In the genomic region with DNA sequence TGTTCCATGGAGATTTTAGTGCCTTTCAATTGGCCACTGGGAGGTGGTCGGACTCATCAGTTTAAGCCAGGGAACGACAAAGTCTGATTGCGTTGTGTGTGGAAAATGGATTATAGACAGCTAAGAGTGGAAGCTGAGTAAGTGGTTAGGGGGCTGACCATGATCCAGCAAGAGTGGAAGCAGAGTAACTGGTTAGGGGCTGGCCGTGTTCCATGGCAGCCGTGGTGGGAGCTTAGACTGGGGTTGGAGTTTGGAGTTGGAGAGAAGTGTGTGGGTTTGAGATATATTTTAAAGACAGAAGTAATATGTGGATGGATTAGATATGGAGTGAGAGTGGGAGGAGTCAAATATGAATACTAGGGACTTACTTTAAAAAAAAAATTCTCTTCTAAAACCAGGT, we compare ENCODE assay signal across 17 cellular contexts. TPM values are rescaled to one million over a fixed set of nuclear protein-coding genes. Genes with fewer than 3 reads are reported as not detected.
A peak's percentile ranks its signal among the peaks of the same experiment; 100 is the strongest.
DNase-seq lines count a peak whose midpoint lies in the region; ATAC-seq and TF ChIP-seq lines count a peak whose summit lies in the region.
"Had no signal": no experiment of that assay in that cellular context is flagged by ENCODE, and none has a peak within 500 bp of the region (broad histone marks: within the 10 kb centered on the region; RNA-seq: fewer than 3 reads in every experiment).

No MANE protein-coding gene starts in this region.

- H3K4me3 ChIP-seq in mucosa of descending colon: no peak overlapping the region

- no peaks in the 10 kb centered on the region for H3K9me3 Mint-ChIP-seq in activated CD8-positive, alpha-beta T cell treated with anti-CD3 and anti-CD28 coated beads for 36 hours
- no peaks in the 10 kb centered on the region for H3K9me3 Mint-ChIP-seq in activated CD8-positive, alpha-beta T cell treated with anti-CD3 and anti-CD28 coated beads, Interleukin-2, amount 10 ng/mL, durations not matched to agents 7 days and 5 days (ENCODE audit: insufficient read depth)
- no peaks in the 10 kb centered on the region for H3K9me3 Mint-ChIP-seq in CD4-positive, alpha-beta T cell
- H3K9me3 Mint-ChIP-seq in activated T-helper 1 cell treated with anti-CD3 and anti-CD28 coated beads, Interleukin-12 subunit alpha, Interleukin-12 subunit beta, Interleukin-2, Interleukin-4 antibody, amounts not matched to agents 30 ng/mL and 10 ng/mL and 1 ng/mL, durations not matched to agents 14 hours and 24 hours and 36 hours: no peaks in the 10 kb centered on the region
- no peaks in the 10 kb centered on the region for H3K9me3 Mint-ChIP-seq in mesothelial cell of epicardium

- peaks cover 58% of the 10 kb centered on the region for H3K36me3 Mint-ChIP-seq in activated CD8-positive, alpha-beta T cell treated with anti-CD3 and anti-CD28 coated beads for 36 hours (ENCODE audit: low read depth)
- peaks cover 55% of the 10 kb centered on the region for H3K36me3 Mint-ChIP-seq in activated CD8-positive, alpha-beta T cell treated with anti-CD3 and anti-CD28 coated beads, Interleukin-2, amount 10 ng/mL, durations not matched to agents 7 days and 5 days (ENCODE audit: low read depth)
- peaks cover 78% of the 10 kb centered on the region for H3K36me3 Mint-ChIP-seq in CD4-positive, alpha-beta T cell (ENCODE audit: low read depth)
- H3K36me3 Mint-ChIP-seq in activated T-helper 1 cell treated with anti-CD3 and anti-CD28 coated beads, Interleukin-12 subunit alpha, Interleukin-12 subunit beta, Interleukin-2, Interleukin-4 antibody, amounts not matched to agents 30 ng/mL and 10 ng/mL and 1 ng/mL, durations not matched to agents 14 hours and 24 hours and 36 hours (ENCODE audit: low read depth): peaks cover 43% of the 10 kb centered on the region
- H3K36me3 Mint-ChIP-seq in mesothelial cell of epicardium: peaks cover 44% of the 10 kb centered on the region

- no peaks in the 10 kb centered on the region for H3K27me3 ChIP-seq in CD4-positive, alpha-beta T cell (ENCODE audit: control insufficient read depth, insufficient read depth, low read length)

- POLR2A ChIA-PET in activated CD8-positive, alpha-beta T cell treated with anti-CD3 and anti-CD28 coated beads for 36 hours (lab: Charles Lee): interaction anchor here (0.7 to 1.0 kb wide), 2 partner anchors 25 to 32 kb away, joined by 3 read pairs; no protein-coding TSS in a partner anchor
- POLR2A ChIA-PET in activated CD8-positive, alpha-beta T cell treated with anti-CD3 and anti-CD28 coated beads, Interleukin-2, amount 10 ng/mL, durations not matched to agents 7 days and 5 days (lab: Charles Lee): no interaction called here
- POLR2A ChIA-PET in CD4-positive, alpha-beta T cell (lab: Charles Lee): no interaction called here

- H3K4me3 Mint-ChIP-seq in activated CD8-positive, alpha-beta T cell treated with anti-CD3 and anti-CD28 coated beads for 36 hours: no peak overlapping the region
- H3K4me3 Mint-ChIP-seq in activated CD8-positive, alpha-beta T cell treated with anti-CD3 and anti-CD28 coated beads, Interleukin-2, amount 10 ng/mL, durations not matched to agents 7 days and 5 days: no peak overlapping the region
- no peak overlapping the region for H3K4me3 Mint-ChIP-seq in CD4-positive, alpha-beta T cell
- H3K4me3 Mint-ChIP-seq in activated T-helper 1 cell treated with anti-CD3 and anti-CD28 coated beads, Interleukin-12 subunit alpha, Interleukin-12 subunit beta, Interleukin-2, Interleukin-4 antibody, amounts not matched to agents 30 ng/mL and 10 ng/mL and 1 ng/mL, durations not matched to agents 14 hours and 24 hours and 36 hours: no peak overlapping the region
- H3K4me3 Mint-ChIP-seq in mesothelial cell of epicardium: no peak overlapping the region

- TF ChIP-seq CTCF in activated CD8-positive, alpha-beta T cell treated with anti-CD3 and anti-CD28 coated beads for 36 hours (IDR thresholded peaks at IDR 0.05): no peak
- TF ChIP-seq CTCF in CD4-positive, alpha-beta T cell (IDR thresholded peaks at IDR 0.05): no peak
- TF ChIP-seq CTCF in mesothelial cell of epicardium (IDR thresholded peaks at IDR 0.05; ENCODE audit: unreplicated experiment) (no peak), mucosa of descending colon (IDR thresholded peaks at IDR 0.05) (no peak)

- CTCF ChIA-PET in activated CD8-positive, alpha-beta T cell treated with anti-CD3 and anti-CD28 coated beads for 36 hours (lab: Charles Lee): no interaction called here
- CTCF ChIA-PET in activated CD8-positive, alpha-beta T cell treated with anti-CD3 and anti-CD28 coated beads, Interleukin-2, amount 10 ng/mL, durations not matched to agents 7 days and 5 days (lab: Charles Lee): no interaction called here
- CTCF ChIA-PET in CD4-positive, alpha-beta T cell (lab: Charles Lee): no interaction called here

- H3K27ac ChIP-seq in CD4-positive, alpha-beta T cell (ENCODE audit: low read depth, low read length): no peak overlapping the region
- H3K27ac ChIP-seq: 22Rv1, HL-60 had no signal

- intact Hi-C loops in activated CD8-positive, alpha-beta T cell treated with anti-CD3 and anti-CD28 coated beads for 36 hours (cut with micrococcal nuclease): no loop called here
- intact Hi-C loops in CD4-positive, alpha-beta T cell (cut with DNase I, micrococcal nuclease): loop anchor here in 1 of 2 experiments (5.0 kb wide), 1 partner anchor 65 kb away; no protein-coding TSS in a partner anchor
- intact Hi-C loops in activated T-helper 1 cell treated with anti-CD3 and anti-CD28 coated beads, Interleukin-12 subunit alpha, Interleukin-12 subunit beta, Interleukin-2, Interleukin-4 antibody, amounts not matched to agents 30 ng/mL and 10 ng/mL and 1 ng/mL, durations not matched to agents 14 hours and 24 hours and 36 hours (cut with micrococcal nuclease): no loop called here
- intact Hi-C loops in mucosa of descending colon (cut with DNase I, micrococcal nuclease): no loop called here

- peak overlapping the region; percentile 17 for H3K27ac Mint-ChIP-seq in activated CD8-positive, alpha-beta T cell treated with anti-CD3 and anti-CD28 coated beads for 36 hours
- no peak overlapping the region for H3K27ac Mint-ChIP-seq in activated CD8-positive, alpha-beta T cell treated with anti-CD3 and anti-CD28 coated beads, Interleukin-2, amount 10 ng/mL, durations not matched to agents 7 days and 5 days
- peak overlapping the region; percentile 12 for H3K27ac Mint-ChIP-seq in CD4-positive, alpha-beta T cell
- peak overlapping the region; percentile 48 for H3K27ac Mint-ChIP-seq in activated T-helper 1 cell treated with anti-CD3 and anti-CD28 coated beads, Interleukin-12 subunit alpha, Interleukin-12 subunit beta, Interleukin-2, Interleukin-4 antibody, amounts not matched to agents 30 ng/mL and 10 ng/mL and 1 ng/mL, durations not matched to agents 14 hours and 24 hours and 36 hours
- peak overlapping the region; percentile 39 for H3K27ac Mint-ChIP-seq in mesothelial cell of epicardium

- no peaks in the 10 kb centered on the region for H3K9me3 ChIP-seq in CD4-positive, alpha-beta T cell (ENCODE audit: control insufficient read depth, low read length)
- no peaks in the 10 kb centered on the region for H3K9me3 ChIP-seq in mucosa of descending colon

- ATAC-seq in activated CD8-positive, alpha-beta T cell treated with anti-CD3 and anti-CD28 coated beads for 36 hours: no peak
- ATAC-seq in activated CD8-positive, alpha-beta T cell treated with anti-CD3 and anti-CD28 coated beads, Interleukin-2, amount 10 ng/mL, durations not matched to agents 7 days and 5 days: no peak
- ATAC-seq in CD4-positive, alpha-beta T cell (ENCODE audit: poor library complexity): no peak
- ATAC-seq in mucosa of descending colon: no peak

- no peaks in the 10 kb centered on the region for H3K27me3 Mint-ChIP-seq in activated CD8-positive, alpha-beta T cell treated with anti-CD3 and anti-CD28 coated beads for 36 hours
- H3K27me3 Mint-ChIP-seq in activated CD8-positive, alpha-beta T cell treated with anti-CD3 and anti-CD28 coated beads, Interleukin-2, amount 10 ng/mL, durations not matched to agents 7 days and 5 days (ENCODE audit: low read depth): no peaks in the 10 kb centered on the region
- no peaks in the 10 kb centered on the region for H3K27me3 Mint-ChIP-seq in CD4-positive, alpha-beta T cell
- no peaks in the 10 kb centered on the region for H3K27me3 Mint-ChIP-seq in activated T-helper 1 cell treated with anti-CD3 and anti-CD28 coated beads, Interleukin-12 subunit alpha, Interleukin-12 subunit beta, Interleukin-2, Interleukin-4 antibody, amounts not matched to agents 30 ng/mL and 10 ng/mL and 1 ng/mL, durations not matched to agents 14 hours and 24 hours and 36 hours (ENCODE audit: insufficient read depth)
- H3K27me3 Mint-ChIP-seq in mesothelial cell of epicardium (ENCODE audit: low read depth): no peaks in the 10 kb centered on the region

- no peaks in the 10 kb centered on the region for H3K36me3 ChIP-seq in mucosa of descending colon (ENCODE audit: low read depth)

- peaks cover 46% of the 10 kb centered on the region for H3K4me1 Mint-ChIP-seq in activated CD8-positive, alpha-beta T cell treated with anti-CD3 and anti-CD28 coated beads for 36 hours (ENCODE audit: low read depth)
- H3K4me1 Mint-ChIP-seq in activated CD8-positive, alpha-beta T cell treated with anti-CD3 and anti-CD28 coated beads, Interleukin-2, amount 10 ng/mL, durations not matched to agents 7 days and 5 days (ENCODE audit: low read depth): peaks cover 18% of the 10 kb centered on the region
- peaks cover 59% of the 10 kb centered on the region for H3K4me1 Mint-ChIP-seq in CD4-positive, alpha-beta T cell (ENCODE audit: low read depth)
- H3K4me1 Mint-ChIP-seq in activated T-helper 1 cell treated with anti-CD3 and anti-CD28 coated beads, Interleukin-12 subunit alpha, Interleukin-12 subunit beta, Interleukin-2, Interleukin-4 antibody, amounts not matched to agents 30 ng/mL and 10 ng/mL and 1 ng/mL, durations not matched to agents 14 hours and 24 hours and 36 hours (ENCODE audit: low read depth): peaks cover 28% of the 10 kb centered on the region
- peaks cover 17% of the 10 kb centered on the region for H3K4me1 Mint-ChIP-seq in mesothelial cell of epicardium

- H3K4me1 ChIP-seq in mucosa of descending colon (ENCODE audit: low read depth): peaks cover 11% of the 10 kb centered on the region

- no peak for DNase-seq in activated CD8-positive, alpha-beta T cell treated with anti-CD3 and anti-CD28 coated beads for 36 hours
- no peak for DNase-seq in activated CD8-positive, alpha-beta T cell treated with anti-CD3 and anti-CD28 coated beads, Interleukin-2, amount 10 ng/mL, durations not matched to agents 7 days and 5 days
- DNase-seq in CD4-positive, alpha-beta T cell: no peak
- DNase-seq in activated T-helper 1 cell treated with anti-CD3 and anti-CD28 coated beads, Interleukin-12 subunit alpha, Interleukin-12 subunit beta, Interleukin-2, Interleukin-4 antibody, amounts not matched to agents 30 ng/mL and 10 ng/mL and 1 ng/mL, durations not matched to agents 14 hours and 24 hours and 36 hours (ENCODE audit: low spot score): no peak
- no peak for DNase-seq in mesothelial cell of epicardium (ENCODE audit: low spot score in 2 of 2, unreplicated experiment in 2 of 2)
- no peak for DNase-seq in mucosa of descending colon
- DNase-seq in stimulated activated CD4-positive, alpha-beta T cell treated with anti-CD3 and anti-CD28 coated beads, Interleukin-1b, Interleukin-23, amount 100 ng/mL, for 48 hours: no peak
- DNase-seq in RPMI8226: no peak
- DNase-seq: COR-L47, DMS153, GOT3, NCI-H1417 treated with DMSO at 0.1 percent for 48 hours, NCI-H1930, NCI-H446 treated with DMSO at 0.1 percent for 48 hours, NCI-H748 treated with DMSO at 0.1 percent for 48 hours had no signal

RNA-seq across cellular contexts. Expression of gene CRLS1, which starts 6.2 kb away (rescaled TPM):
- 10 to 100 TPM; 52.1 to 54.8 TPM for total RNA-seq in activated CD8-positive, alpha-beta T cell treated with anti-CD3 and anti-CD28 coated beads for 36 hours
- total RNA-seq in activated CD8-positive, alpha-beta T cell treated with anti-CD3 and anti-CD28 coated beads, Interleukin-2, amount 10 ng/mL, durations not matched to agents 7 days and 5 days: 10 to 100 TPM; 33.0 to 35.6 TPM
- 1 to 10 TPM; 6.7 to 7.6 TPM for total RNA-seq in CD4-positive, alpha-beta T cell
- total RNA-seq in activated T-helper 1 cell treated with anti-CD3 and anti-CD28 coated beads, Interleukin-12 subunit alpha, Interleukin-12 subunit beta, Interleukin-2, Interleukin-4 antibody, amounts not matched to agents 30 ng/mL and 10 ng/mL and 1 ng/mL, durations not matched to agents 14 hours and 24 hours and 36 hours: 48.7 and 60.5 TPM in 2 replicates
- total RNA-seq in mesothelial cell of epicardium: 51.0 to 58.1 TPM (median 54.8 TPM) in 3 replicates
- total RNA-seq in mucosa of descending colon: 10 to 100 TPM; 36.7 to 56.2 (median 41.8) TPM

RNA-seq across cellular contexts. Expression of gene LRRN4, which starts 41.7 kb away (rescaled TPM):
- total RNA-seq in activated CD8-positive, alpha-beta T cell treated with anti-CD3 and anti-CD28 coated beads for 36 hours: not detected
- total RNA-seq in activated CD8-positive, alpha-beta T cell treated with anti-CD3 and anti-CD28 coated beads, Interleukin-2, amount 10 ng/mL, durations not matched to agents 7 days and 5 days: not detected
- total RNA-seq in CD4-positive, alpha-beta T cell: under 1 TPM; 0.08 to 0.17 TPM
- not detected in 2 replicates for total RNA-seq in activated T-helper 1 cell treated with anti-CD3 and anti-CD28 coated beads, Interleukin-12 subunit alpha, Interleukin-12 subunit beta, Interleukin-2, Interleukin-4 antibody, amounts not matched to agents 30 ng/mL and 10 ng/mL and 1 ng/mL, durations not matched to agents 14 hours and 24 hours and 36 hours
- 75.4 to 89.5 TPM (median 78.8 TPM) in 3 replicates for total RNA-seq in mesothelial cell of epicardium
- not detected for total RNA-seq in mucosa of descending colon

Comparison
In these comparisons a context has a peak if more than half of its experiments do, and no peak if none do; other contexts are left out.
1. RNA of gene LRRN4, which starts 41.7 kb away (total RNA-seq): 75.4 to 89.5 TPM in mesothelial cell of epicardium; 0.08 to 0.17 TPM in CD4-positive, alpha-beta T cell, not detected in mucosa of descending colon, not detected in activated CD8-positive, alpha-beta T cell treated with anti-CD3 and anti-CD28 coated beads for 36 hours, not detected in activated CD8-positive, alpha-beta T cell treated with anti-CD3 and anti-CD28 coated beads, Interleukin-2, amount 10 ng/mL, durations not matched to agents 7 days and 5 days and not detected in activated T-helper 1 cell treated with anti-CD3 and anti-CD28 coated beads, Interleukin-12 subunit alpha, Interleukin-12 subunit beta, Interleukin-2, Interleukin-4 antibody, amounts not matched to agents 30 ng/mL and 10 ng/mL and 1 ng/mL, durations not matched to agents 14 hours and 24 hours and 36 hours; every median in the first group is over 10 times any median in the second.